8 cellular contexts compared by ENCODE assay signal in genomic region chr20:8624046-8624445, GRCh38.
"Had no signal": no experiment of that assay in that cellular context is flagged by ENCODE, and none has a peak within 500 bp of the region (broad histone marks: within the 10 kb centered on the region; RNA-seq: fewer than 3 reads in every experiment).

No MANE protein-coding gene starts in this region.

- H2AFZ ChIP-seq: GM23248 had no signal

- H3K27ac Mint-ChIP-seq: HFFc6 had no signal

- H3K4me3 ChIP-seq: GM23248, HAP-1, K562 had no signal

- H3K36me3 ChIP-seq: HAP-1 had no signal

- H3K4me3 Mint-ChIP-seq: HFFc6 had no signal

- H3K9me3 ChIP-seq: HAP-1 had no signal

- H3K27ac ChIP-seq: GM23248 had no signal

- ATAC-seq: HCT116, K562 had no signal

- DNase-seq: GM23248, GOT3, H7, HFFc6, IMR-90 had no signal

- H3K9ac ChIP-seq: GM23248 had no signal

- H3K9me3 Mint-ChIP-seq: HFFc6 had no signal
